Comparison of ENCODE assay signal across 8 cellular contexts in the genomic region with DNA sequence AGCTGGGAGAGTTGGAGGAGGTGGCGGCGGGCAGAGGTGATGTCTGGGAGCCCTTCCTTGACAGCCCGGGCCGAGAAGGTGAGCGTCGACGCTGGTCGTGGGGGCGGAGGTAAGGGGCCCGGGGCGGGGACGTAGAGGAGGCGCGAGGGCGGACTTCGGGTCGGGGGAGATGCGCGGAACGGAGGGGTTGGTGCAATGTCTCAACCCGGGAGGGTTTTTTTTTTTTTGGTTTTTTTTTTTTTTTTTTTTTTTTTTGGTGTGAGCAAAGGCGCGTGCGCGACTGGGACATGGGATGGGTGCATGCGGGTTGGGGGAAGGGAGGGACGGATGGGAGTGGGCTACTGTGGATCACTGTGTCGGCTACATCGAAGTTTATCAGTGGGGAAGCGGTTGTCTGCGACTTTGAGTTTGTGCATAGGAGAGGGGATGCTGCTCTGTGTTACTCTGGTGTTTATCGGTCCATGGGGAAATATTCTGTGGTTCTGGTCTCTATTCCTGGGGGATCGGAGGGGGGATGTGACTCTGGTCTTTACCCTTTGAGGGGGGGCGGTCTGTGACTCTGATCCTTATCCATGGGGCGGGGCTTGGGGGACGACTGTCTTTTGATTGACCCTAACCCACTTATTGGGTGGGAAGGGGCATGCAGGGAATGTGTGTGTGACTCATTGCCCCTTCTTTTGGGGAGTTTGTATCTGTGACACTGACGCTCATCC. TPM values are rescaled to one million over a fixed set of nuclear protein-coding genes. Genes with fewer than 3 reads are reported as not detected.
DNase-seq lines count a peak whose midpoint lies in the region; ATAC-seq, FAIRE-seq and TF ChIP-seq lines count a peak whose summit lies in the region.

No MANE protein-coding gene starts in this region.

- intact Hi-C loops in PC-9 (cut with micrococcal nuclease; ENCODE audit: unreplicated experiment): no loop called here

- H2BK12ac ChIP-seq in H1 (ENCODE audit: low read depth, low read length): no peak overlapping the region

- H3K27ac ChIP-seq in PC-9 (peak overlapping the region; percentile 81), H1 (ENCODE audit: low read depth, low read length) (peak overlapping the region; percentile 83; the same call in 1 of the 2 replicates), muscle layer of colon (ENCODE audit: low read depth, low read length) (peak overlapping the region; percentile 83)

- H3F3A ChIP-seq in PC-9 (ENCODE audit: insufficient read depth, low read depth): no peaks in the 10 kb centered on the region

- H3K23ac ChIP-seq in H1 (ENCODE audit: insufficient read length): no peak overlapping the region

- peaks cover 9% of the 10 kb centered on the region; the same call in 1 of the 2 replicates for H3K23me2 ChIP-seq in H1 (ENCODE audit: low read depth, low read length)

- H3K18ac ChIP-seq in H1 (ENCODE audit: extremely low read depth, low read length): peak overlapping the region; percentile 78

- H2BK20ac ChIP-seq in H1 (ENCODE audit: low read length): no peak overlapping the region

- POLR2A ChIA-PET in PC-9 (lab: Charles Lee; ENCODE audit: unreplicated experiment): interaction anchor here (0.6 kb wide), 1 partner anchor 16 kb away, joined by 9 read pairs; no protein-coding TSS in a partner anchor
- POLR2A ChIA-PET in H1 (lab: Charles Lee; ENCODE audit: partially characterized antibody): interaction anchor here (0.8 to 3.9 kb wide), 9 partner anchors 8 to 316 kb away, joined by 3 to 28 read pairs (median 3); partner anchors contain the start of gene RGN

- no peak overlapping the region for H3K4ac ChIP-seq in H1 (replicated peaks; ENCODE audit: insufficient read length, low read depth, low read length)

- H4K91ac ChIP-seq in H1 (replicated peaks; ENCODE audit: insufficient read length, low read length): no peak overlapping the region

- H3K56ac ChIP-seq in H1 (replicated peaks; ENCODE audit: insufficient read length, low read depth, low read length): peak overlapping the region; percentile 84

- H3K4me2 ChIP-seq in PC-9: peak overlapping the region; percentile 68
- H3K4me2 ChIP-seq in H1 (ENCODE audit: insufficient read depth in 1 of 2, low read depth in 2 of 2, low read length in 2 of 2): peak overlapping the region; percentile 78 to 92

- TF ChIP-seq EP300 in H1 (IDR thresholded peaks at IDR 0.05; ENCODE audit: borderline replicate concordance in 1 of 2, low read depth in 2 of 2, low read length in 2 of 2): no peak

- no TSS peak for BruUV-seq in PC-9 (replicated peaks; lab: Mats Ljungman, UMichigan)

- CTCF ChIA-PET in PC-9 (lab: Charles Lee): no interaction called here
- CTCF ChIA-PET in H1 (lab: Charles Lee; ENCODE audit: partially characterized antibody): interaction anchor here (0.6 to 1.6 kb wide), 6 partner anchors 7 to 437 kb away, joined by 3 to 4 read pairs (median 4); no protein-coding TSS in a partner anchor

- TF ChIP-seq RAD21 in H1 (IDR thresholded peaks at IDR 0.05 in 1 of 2, conservative IDR thresholded peaks at IDR 0.05 in 1 of 2; ENCODE audit: low read depth in 2 of 2, low read length in 2 of 2): no peak

- peak overlapping the region; percentile 89; the same call in 1 of the 2 replicates for H4K8ac ChIP-seq in H1 (ENCODE audit: extremely low read depth, insufficient read depth, low read length)

- no peak for FAIRE-seq in H1 (lab: Jason Lieb, UNC)

- H4K5ac ChIP-seq in H1 (ENCODE audit: insufficient read length, low read depth, low read length): peak overlapping the region; percentile 98

- peaks cover 48% of the 10 kb centered on the region for H3K79me2 ChIP-seq in PC-9 (ENCODE audit: low read depth)
- H3K79me2 ChIP-seq in H1 (ENCODE audit: control insufficient read depth in 1 of 2, insufficient read depth in 2 of 2, low read length in 2 of 2): peaks cover 19 to 60% of the 10 kb centered on the region in 2 experiments

- no peaks in the 10 kb centered on the region for H3K4me1 ChIP-seq in PC-9 (replicated peaks; ENCODE audit: insufficient read depth)
- H3K4me1 ChIP-seq in H1 (replicated peaks in 1 of 4; ENCODE audit: control insufficient read depth in 3 of 4, insufficient read depth in 4 of 4, low read length in 3 of 4): peaks cover 0 to 6% (median 2%) of the 10 kb centered on the region in 4 experiments; a peak in 4 of 7 replicates
- peaks cover 24% of the 10 kb centered on the region for H3K4me1 ChIP-seq in muscle layer of colon (ENCODE audit: insufficient read depth, low read length)

- H3K36me3 ChIP-seq in PC-9 (ENCODE audit: low read depth): no peaks in the 10 kb centered on the region
- H3K36me3 ChIP-seq in H1 (ENCODE audit: control insufficient read depth in 2 of 4, insufficient read depth in 4 of 4, low read length in 3 of 4): peaks cover 0 to 10% (median 5%) of the 10 kb centered on the region in 4 experiments; a peak in 4 of 8 replicates
- H3K36me3 ChIP-seq in muscle layer of colon (ENCODE audit: insufficient read depth, low read length): peaks cover 3% of the 10 kb centered on the region

- H3K27me3 ChIP-seq in PC-9 (ENCODE audit: insufficient read depth, low read depth) (no peaks in the 10 kb centered on the region), H1 (replicated peaks in 1 of 4; ENCODE audit: control insufficient read depth in 3 of 4, extremely low read depth in 1 of 4, insufficient read depth in 3 of 4, low read length in 3 of 4) (no peaks in the 10 kb centered on the region), muscle layer of colon (ENCODE audit: control insufficient read depth in 1 of 2, insufficient read depth in 2 of 2, low read length in 2 of 2) (peaks cover 0 to 5% of the 10 kb centered on the region in 2 donors)

- H2BK15ac ChIP-seq in H1 (ENCODE audit: low read length): no peak overlapping the region

- no peak for TF ChIP-seq CTCF in PC-9 (conservative IDR thresholded peaks at IDR 0.05)
- TF ChIP-seq CTCF in H1 (IDR thresholded peaks at IDR 0.05; ENCODE audit: control extremely low read depth in 1 of 3, insufficient read depth in 1 of 3, low read depth in 1 of 3, low read length in 3 of 3): no peak

- H3K9ac ChIP-seq in H1 (replicated peaks in 1 of 4; ENCODE audit: extremely low read depth in 1 of 4, low read depth in 3 of 4, low read length in 3 of 4): peak overlapping the region; percentile 85 to 95 (median 88)
- peak overlapping the region; percentile 65 for H3K9ac ChIP-seq in muscle layer of colon (ENCODE audit: low read length)

- TF ChIP-seq POLR2A in H1 (IDR thresholded peaks at IDR 0.05; ENCODE audit: control extremely low read depth in 1 of 2, low read depth in 2 of 2, low read length in 2 of 2): no peak

- peak; percentile 21 for ATAC-seq in HG02678 (IDR thresholded peaks at IDR 0.05; ENCODE audit: unreplicated experiment)

- DNase-seq in NCI-H526 (lab: John Stamatoyannopoulos, UW) (peak; percentile 22 to 78), NCI-H526 treated with DMSO at 0.1 percent for 48 hours (lab: John Stamatoyannopoulos, UW) (no peak), PC-9 (no peak), H1 (ENCODE audit: low read depth in 1 of 2, low spot score in 2 of 2) (no peak), occipital lobe (lab: John Stamatoyannopoulos, UW) (no peak), GF-D8 (lab: John Stamatoyannopoulos, UW) (no peak)

- H4K20me1 ChIP-seq in PC-9 (ENCODE audit: insufficient read depth) (peaks cover 5% of the 10 kb centered on the region; the same call in 1 of the 2 replicates), H1 (replicated peaks in 1 of 2; ENCODE audit: control insufficient read depth in 1 of 2, insufficient read depth in 2 of 2, low read length in 2 of 2) (peaks cover 11 to 13% of the 10 kb centered on the region in 2 experiments)

- H2AK5ac ChIP-seq in H1 (ENCODE audit: low read depth, low read length): no peak overlapping the region

- H3K14ac ChIP-seq in H1 (ENCODE audit: insufficient read length): no peak overlapping the region

- WGBS in H1 (ENCODE audit: extremely low coverage in 1 of 2, insufficient coverage in 1 of 2, insufficient read length in 1 of 2, insufficient replicate concordance in 2 of 2, low coverage in 1 of 2, low lambda C conversion rate in 2 of 2, missing lambda C conversion rate in 1 of 2), 2 experiments: 0% methylated on average over 3 of the region's 37 CpGs; no CpG with 5 or more reads in 1 of the 2 experiments

- H3K79me1 ChIP-seq in H1 (ENCODE audit: low read depth, low read length): peaks cover 2% of the 10 kb centered on the region; the same call in 1 of the 2 replicates

- H2AFZ ChIP-seq in PC-9 (no peak overlapping the region), H1 (ENCODE audit: low read length) (no peak overlapping the region)

- H3K4me3 ChIP-seq in PC-9: peak overlapping the region; percentile 57; the same call in 1 of the 2 replicates
- H3K4me3 ChIP-seq in H1 (ENCODE audit: extremely low read depth in 1 of 4, insufficient read depth in 2 of 4, low read depth in 3 of 4, low read length in 4 of 4): peak overlapping the region; percentile 74 to 97 (median 84)
- peak overlapping the region; percentile 56 to 73 for H3K4me3 ChIP-seq in muscle layer of colon (ENCODE audit: low read depth in 1 of 2, low read length in 2 of 2)

- H2BK120ac ChIP-seq in H1 (replicated peaks; ENCODE audit: low read depth, low read length): no peak overlapping the region

- peak overlapping the region; percentile 75; the same call in 1 of the 2 replicates for H2BK5ac ChIP-seq in H1 (ENCODE audit: low read depth, low read length)

- no peaks in the 10 kb centered on the region for H3K9me3 ChIP-seq in PC-9 (ENCODE audit: insufficient read depth, low read depth)
- no peaks in the 10 kb centered on the region for H3K9me3 ChIP-seq in H1 (ENCODE audit: insufficient read depth in 2 of 2, low read depth in 1 of 2, low read length in 1 of 2)
- H3K9me3 ChIP-seq in muscle layer of colon (ENCODE audit: low read length): no peaks in the 10 kb centered on the region

- no peaks in the 10 kb centered on the region for H3K9me2 ChIP-seq in PC-9 (ENCODE audit: insufficient read depth)

RNA-seq across cellular contexts. Expression of gene RBM10, which starts 0.5 kb away (rescaled TPM):
- 31.9 and 34.8 TPM in 2 replicates for total RNA-seq in PC-9 (2021)
- total RNA-seq in H1 (2021; fragmentation: NEBNext Ultra II Directional; extraction: Animal tissue kit (Norgen Biotek cat#: 25700)): 64.0 and 69.8 TPM in 2 replicates
- polyA plus RNA-seq in H1 (2011; rRNA removed): 35.7 and 60.8 TPM in 2 replicates
- 42.0 TPM for polyA plus RNA-seq in H1 (2011; cell fraction: cytosol; rRNA removed)
- polyA plus RNA-seq in H1 (2011; cell fraction: nucleus; rRNA removed): 83.4 TPM
- 34.4 to 65.4 TPM (median 57.5 TPM) in 4 replicates for polyA plus RNA-seq in H1 (2012, experiment 1 of 2)
- 35.6 TPM for polyA plus RNA-seq in H1 (2012, experiment 2 of 2)
- polyA plus RNA-seq in H1 (2013, experiment 1 of 2): 42.9 TPM
- polyA plus RNA-seq in H1 (2013, experiment 2 of 2): 41.4 TPM
- polyA minus RNA-seq in H1 (2011; rRNA and poly(A)+ RNA removed): 26.5 and 36.4 TPM in 2 replicates
- 48.5 TPM for polyA minus RNA-seq in H1 (2011; cell fraction: cytosol; rRNA and poly(A)+ RNA removed)
- polyA minus RNA-seq in H1 (2011; cell fraction: nucleus; rRNA and poly(A)+ RNA removed): 25.3 TPM
- total RNA-seq in occipital lobe: 38.7 TPM

RNA-seq across cellular contexts. Expression of gene NDUFB11, which starts 1.1 kb away (rescaled TPM):
- total RNA-seq in PC-9 (2021) (58.2 and 61.9 TPM in 2 replicates), occipital lobe (50.4 TPM)
- 120 and 127 TPM in 2 replicates for total RNA-seq in H1 (2021; fragmentation: NEBNext Ultra II Directional; extraction: Animal tissue kit (Norgen Biotek cat#: 25700))
- polyA plus RNA-seq in H1 (2011; rRNA removed): 131 and 178 TPM in 2 replicates
- polyA plus RNA-seq in H1 (2011; cell fraction: cytosol; rRNA removed): 113 TPM
- polyA plus RNA-seq in H1 (2011; cell fraction: nucleus; rRNA removed): 103 TPM
- 87.9 to 121 TPM (median 120 TPM) in 4 replicates for polyA plus RNA-seq in H1 (2012, experiment 1 of 2)
- polyA plus RNA-seq in H1 (2012, experiment 2 of 2): 95.2 TPM
- polyA plus RNA-seq in H1 (2013, experiment 1 of 2): 120 TPM
- polyA plus RNA-seq in H1 (2013, experiment 2 of 2): 139 TPM
- polyA minus RNA-seq in H1 (2011; rRNA and poly(A)+ RNA removed): 56.4 and 66.3 TPM in 2 replicates
- 26.3 TPM for polyA minus RNA-seq in H1 (2011; cell fraction: cytosol; rRNA and poly(A)+ RNA removed)
- 38.8 TPM for polyA minus RNA-seq in H1 (2011; cell fraction: nucleus; rRNA and poly(A)+ RNA removed)

RNA-seq across cellular contexts. Expression of gene UBA1, which starts 48.1 kb away (rescaled TPM):
- total RNA-seq in PC-9 (2021) (121 and 126 TPM in 2 replicates), occipital lobe (127 TPM)
- 313 and 325 TPM in 2 replicates for total RNA-seq in H1 (2021; fragmentation: NEBNext Ultra II Directional; extraction: Animal tissue kit (Norgen Biotek cat#: 25700))
- 458 and 562 TPM in 2 replicates for polyA plus RNA-seq in H1 (2011; rRNA removed)
- 389 TPM for polyA plus RNA-seq in H1 (2011; cell fraction: cytosol; rRNA removed)
- 640 TPM for polyA plus RNA-seq in H1 (2011; cell fraction: nucleus; rRNA removed)
- polyA plus RNA-seq in H1 (2012, experiment 1 of 2): 242 to 369 TPM (median 343 TPM) in 4 replicates
- 340 TPM for polyA plus RNA-seq in H1 (2012, experiment 2 of 2)
- polyA plus RNA-seq in H1 (2013, experiment 1 of 2): 179 TPM
- 156 TPM for polyA plus RNA-seq in H1 (2013, experiment 2 of 2)
- polyA minus RNA-seq in H1 (2011; rRNA and poly(A)+ RNA removed): 380 and 389 TPM in 2 replicates
- 162 TPM for polyA minus RNA-seq in H1 (2011; cell fraction: cytosol; rRNA and poly(A)+ RNA removed)
- polyA minus RNA-seq in H1 (2011; cell fraction: nucleus; rRNA and poly(A)+ RNA removed): 128 TPM

Comparison
In these comparisons a context has a peak if more than half of its experiments do, and no peak if none do; other contexts are left out.
1. DNase-seq: peak in NCI-H526 (2 of 2); none in NCI-H526 treated with DMSO at 0.1 percent for 48 hours (single experiment), PC-9 (0 of 2), H1 (0 of 2), occipital lobe (single experiment) and GF-D8 (single experiment).
2. Peak in every context shown above with its lines, with median percentiles within 50 percentile points of each other: H3K27ac ChIP-seq and H3K4me3 ChIP-seq.